33 cellular contexts compared by ENCODE assay signal in the genomic region with DNA sequence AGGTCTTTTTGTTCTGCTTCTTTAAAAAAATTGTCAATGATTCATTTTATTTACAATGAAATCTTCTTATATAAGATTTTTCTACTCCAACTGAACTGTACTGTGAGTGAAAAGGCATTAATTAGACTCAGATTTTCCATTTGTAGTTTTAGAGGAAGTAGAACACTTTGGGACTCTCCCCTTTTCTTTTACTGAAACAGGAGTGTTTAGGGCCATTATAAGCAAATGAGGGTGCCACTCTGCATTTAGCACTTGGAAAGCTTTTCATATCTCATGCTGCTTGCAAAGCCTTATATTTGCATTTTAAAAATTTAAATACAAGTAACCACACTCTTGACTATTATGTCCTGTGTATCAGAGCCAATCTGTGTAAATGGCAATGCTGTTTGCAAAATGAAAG.
"Had no signal": no experiment of that assay in that cellular context is flagged by ENCODE, and none has a peak within 500 bp of the region (broad histone marks: within the 10 kb centered on the region; RNA-seq: fewer than 3 reads in every experiment).

No MANE protein-coding gene starts in this region.

- H3K4me3 ChIP-seq: body of pancreas, colonic mucosa, esophagus squamous epithelium, heart right ventricle, lower lobe of right lung, pancreas, right atrium auricular region, thoracic aorta had no signal

- H3K4me1 Mint-ChIP-seq: naive thymus-derived CD8-positive, alpha-beta T cell had no signal

- H3K36me3 Mint-ChIP-seq: activated naive CD4-positive, alpha-beta T cell treated with anti-CD3 and anti-CD28 coated beads, Interleukin-2, amount 50 U/mL, for 72 hours; naive thymus-derived CD8-positive, alpha-beta T cell had no signal

- DNase-seq: activated CD4-positive, alpha-beta T cell treated with anti-CD3 and anti-CD28 coated beads for 48 hours; activated CD4-positive, alpha-beta T cell treated with anti-CD3 and anti-CD28 coated beads, Interleukin-2, amount 50 U/mL, for 48 hours; activated CD8-positive, alpha-beta memory T cell treated with anti-CD3 and anti-CD28 coated beads, Interleukin-2, amount 50 U/mL, for 48 hours; activated naive CD4-positive, alpha-beta T cell; activated T-cell treated with anti-CD3 and anti-CD28 coated beads, Interleukin-2, amount 50 U/mL, for 24 hours; body of pancreas; colonic mucosa; effector CD8-positive, alpha-beta T cell; esophagus squamous epithelium; foreskin melanocyte; heart right ventricle; kidney glomerular epithelial cell; lower lobe of right lung; mesenchymal stem cell; naive thymus-derived CD8-positive, alpha-beta T cell; nucleus accumbens; pancreas; stimulated activated CD4-positive, alpha-beta T cell treated with anti-CD3 and anti-CD28 coated beads, Interleukin-15, amount 100 ng/mL, for 24 hours; stimulated activated CD4-positive, alpha-beta T cell treated with anti-CD3 and anti-CD28 coated beads, Interleukin-2, amount 100 ng/mL, for 24 hours; T-helper 9 cell; trophoblast cell; WERI-Rb-1 had no signal

- ATAC-seq: activated CD4-positive, CD25-positive, alpha-beta regulatory T cell treated with anti-CD3 and anti-CD28 coated beads, Interleukin-2, amount 50 U/mL, for 24 hours; activated naive CD4-positive, alpha-beta T cell treated with anti-CD3 and anti-CD28 coated beads, Interleukin-2, amount 50 U/mL, for 72 hours; body of pancreas; heart right ventricle; left lobe of liver; lower lobe of right lung; naive thymus-derived CD8-positive, alpha-beta T cell had no signal

- FAIRE-seq: endometrium, urothelium cell line had no signal

- H3K27ac Mint-ChIP-seq: activated naive CD4-positive, alpha-beta T cell treated with anti-CD3 and anti-CD28 coated beads, Interleukin-2, amount 50 U/mL, for 72 hours; activated T-cell treated with anti-CD3 and anti-CD28 coated beads, Interleukin-2, amount 50 U/mL, for 24 hours; activated T-helper 2 cell treated with anti-CD3 and anti-CD28 coated beads, Interferon-gamma antibody, Interleukin-2, Interleukin-4, amounts not matched to agents 10 μg/mL and 5 μg/mL and 100 μg/mL, durations not matched to agents 14 hours and 24 hours and 36 hours; naive thymus-derived CD8-positive, alpha-beta T cell; stimulated activated naive CD8-positive, alpha-beta T cell treated with anti-CD3 and anti-CD28 coated beads, Interleukin-15, Interleukin-2, amounts not matched to agents 100 ng/mL and 50 ng/mL, for 24 hours; T-helper 1 cell treated with Interleukin-12 subunit alpha and Interleukin-12 subunit beta and Interleukin-4 antibody, amounts not matched to agents 30 μg/mL and 1 μg/mL, for 36 hours had no signal

- H3K4me3 Mint-ChIP-seq: activated T-cell treated with anti-CD3 and anti-CD28 coated beads, Interleukin-2, amount 50 U/mL, for 24 hours; naive thymus-derived CD8-positive, alpha-beta T cell; neural crest cell; stimulated activated naive CD8-positive, alpha-beta T cell treated with anti-CD3 and anti-CD28 coated beads, Interleukin-15, Interleukin-2, amounts not matched to agents 100 ng/mL and 50 ng/mL, for 24 hours; T-helper 1 cell treated with Interleukin-12 subunit alpha and Interleukin-12 subunit beta and Interleukin-4 antibody, amounts not matched to agents 30 μg/mL and 1 μg/mL, for 36 hours had no signal

- H3K9me3 Mint-ChIP-seq: activated naive CD4-positive, alpha-beta T cell treated with anti-CD3 and anti-CD28 coated beads, Interleukin-2, amount 50 U/mL, for 72 hours; activated T-helper 2 cell treated with anti-CD3 and anti-CD28 coated beads, Interferon-gamma antibody, Interleukin-2, Interleukin-4, amounts not matched to agents 10 μg/mL and 5 μg/mL and 100 μg/mL, durations not matched to agents 14 hours and 24 hours and 36 hours; stimulated activated naive CD8-positive, alpha-beta T cell treated with anti-CD3 and anti-CD28 coated beads, Interleukin-15, Interleukin-2, amounts not matched to agents 100 ng/mL and 50 ng/mL, for 24 hours had no signal

- H3K27me3 Mint-ChIP-seq: activated T-cell treated with anti-CD3 and anti-CD28 coated beads, Interleukin-2, amount 50 U/mL, for 24 hours; naive thymus-derived CD8-positive, alpha-beta T cell; stimulated activated naive CD8-positive, alpha-beta T cell treated with anti-CD3 and anti-CD28 coated beads, Interleukin-15, Interleukin-2, amounts not matched to agents 100 ng/mL and 50 ng/mL, for 24 hours had no signal

- H3K27me3 ChIP-seq: body of pancreas, colonic mucosa, esophagus squamous epithelium, heart right ventricle, pancreas, right atrium auricular region had no signal

- H3K36me3 ChIP-seq: colonic mucosa, esophagus squamous epithelium, heart right ventricle, lower lobe of right lung, pancreas, right atrium auricular region, thoracic aorta, WERI-Rb-1 had no signal
